In the genomic region with DNA sequence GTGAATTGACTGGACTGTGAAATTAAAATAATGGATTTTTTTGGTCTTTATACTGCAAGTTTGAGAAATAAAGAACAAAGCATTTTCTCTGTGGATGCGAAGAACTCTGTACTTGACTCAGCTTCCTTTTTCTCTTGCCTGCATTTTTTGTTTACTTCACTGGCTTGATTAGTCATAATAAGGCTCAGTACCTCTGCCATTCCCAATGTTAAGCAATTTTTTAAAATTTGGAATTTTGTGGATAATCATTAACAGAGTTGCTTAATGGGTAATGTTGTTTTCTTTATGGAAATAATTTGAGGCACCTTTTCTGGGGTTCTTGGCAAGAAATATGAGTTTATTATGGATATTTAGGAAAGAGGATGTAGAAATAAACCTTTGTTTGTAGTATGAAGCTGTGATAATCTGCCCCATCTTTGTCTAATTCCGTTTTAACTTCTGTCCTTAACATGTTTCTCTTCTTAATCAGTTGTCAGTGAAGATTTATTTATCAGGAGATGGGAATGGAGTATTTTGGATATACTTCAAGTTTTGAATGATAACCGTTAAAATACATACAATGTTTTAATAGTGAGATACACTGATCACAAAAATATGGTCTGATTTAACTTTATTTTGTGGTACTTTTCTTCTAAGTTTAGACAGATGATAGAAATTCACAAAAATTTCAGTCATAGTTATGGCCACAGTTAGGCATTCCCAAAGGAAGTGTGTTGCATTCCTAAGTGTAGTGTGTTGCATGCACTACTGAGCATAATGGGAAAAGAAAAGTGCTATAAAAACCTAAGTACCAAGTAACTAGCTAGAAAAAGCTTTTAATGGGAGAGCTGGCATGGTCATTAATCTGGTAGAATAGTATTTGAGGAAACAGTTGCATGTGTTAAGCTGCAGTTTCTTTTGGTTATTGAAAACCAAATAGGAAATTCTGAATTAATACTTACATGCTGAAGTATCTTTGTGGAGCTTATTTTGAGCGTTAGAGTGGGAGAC, we compare ENCODE assay signal across 9 cellular contexts. TPM values are rescaled to one million over a fixed set of nuclear protein-coding genes. Genes with fewer than 3 reads are reported as not detected.
DNase-seq lines count a peak whose midpoint lies in the region; ATAC-seq and TF ChIP-seq lines count a peak whose summit lies in the region.
"Had no signal": no experiment of that assay in that cellular context is flagged by ENCODE, and none has a peak within 500 bp of the region (broad histone marks: within the 10 kb centered on the region; RNA-seq: fewer than 3 reads in every experiment).

No MANE protein-coding gene starts in this region.

- no peaks in the 10 kb centered on the region for H4K20me1 ChIP-seq in OCI-LY1 (ENCODE audit: insufficient read depth, low read length)

- 0 out of 2 replicates have a peak, but pooled peaks cover 3% of the 10 kb centered on the region for H3F3A ChIP-seq in OCI-LY1 (ENCODE audit: insufficient read depth, low read length)

- ATAC-seq in GM18498 (IDR thresholded peaks at IDR 0.05; ENCODE audit: unreplicated experiment), result no peak

- TF ChIP-seq CTCF in OCI-LY1 (IDR thresholded peaks at IDR 0.05; ENCODE audit: low read length) (no peak), epithelial cell of esophagus (IDR thresholded peaks at IDR 0.05; ENCODE audit: insufficient read depth, low read depth, low read length, missing control alignments) (no peak)

- H3K4me2 ChIP-seq in OCI-LY1 (ENCODE audit: low read length), result peak overlapping the region; percentile 69

- peaks cover 4% of the 10 kb centered on the region; the same call in 1 of the 2 replicates for H3K36me3 ChIP-seq in OCI-LY1 (ENCODE audit: insufficient read depth, low read length)

- peak overlapping the region; percentile 26 for H3K27ac ChIP-seq in OCI-LY1 (ENCODE audit: low read depth, low read length, poor library complexity, severe bottlenecking)
- H3K27ac ChIP-seq: 22Rv1 had no signal

- peak; percentile 4 for DNase-seq in NCI-H1092 treated with DMSO at 0.1 percent for 48 hours (lab: John Stamatoyannopoulos, UW)
- no peak for DNase-seq in NCI-H1092 (lab: John Stamatoyannopoulos, UW)
- peak; percentile 52 for DNase-seq in epithelial cell of esophagus (ENCODE audit: low read depth)
- DNase-seq in renal cortical epithelial cell (ENCODE audit: low read depth), result peak; percentile 96
- no peak for DNase-seq in NCI-H524 treated with DMSO at 0.1 percent for 48 hours (lab: John Stamatoyannopoulos, UW)
- DNase-seq in islet precursor cell, result no peak

- H2AFZ ChIP-seq in OCI-LY1 (ENCODE audit: low read length), result no peak overlapping the region

- H3K9me2 ChIP-seq in OCI-LY1 (ENCODE audit: low read depth, low read length), result no peaks in the 10 kb centered on the region

- peaks cover 90% of the 10 kb centered on the region for H3K79me2 ChIP-seq in OCI-LY1 (ENCODE audit: insufficient read depth, low read length)

- H3K4me3 ChIP-seq in OCI-LY1 (ENCODE audit: low read depth, low read length, poor library complexity, severe bottlenecking) (peak overlapping the region; percentile 40), epithelial cell of esophagus (ENCODE audit: low read length) (no peak overlapping the region)

- no peaks in the 10 kb centered on the region for H3K27me3 ChIP-seq in OCI-LY1 (ENCODE audit: insufficient read depth, low read length)

- no peak overlapping the region; the same call in 1 of the 2 replicates for H3K9ac ChIP-seq in OCI-LY1 (ENCODE audit: low read length)

- H3K4me1 ChIP-seq in OCI-LY1 (ENCODE audit: insufficient read depth, low read length, severe bottlenecking), result peaks cover 56% of the 10 kb centered on the region

- H3K9me3 ChIP-seq in OCI-LY1 (ENCODE audit: low read length), result no peaks in the 10 kb centered on the region

RNA-seq across cellular contexts. Expression of gene WNK1, which starts 27.7 kb away (rescaled TPM):
- total RNA-seq in renal cortical epithelial cell, result 43.9 and 222 TPM in 2 replicates

Comparison
In these comparisons a context has a peak if more than half of its experiments do, and no peak if none do; other contexts are left out.
1. DNase-seq: peak in NCI-H1092 treated with DMSO at 0.1 percent for 48 hours (single experiment), epithelial cell of esophagus (single experiment) and renal cortical epithelial cell (single experiment); none in NCI-H1092 (single experiment), NCI-H524 treated with DMSO at 0.1 percent for 48 hours (single experiment) and islet precursor cell (single experiment).